In the genomic region with DNA sequence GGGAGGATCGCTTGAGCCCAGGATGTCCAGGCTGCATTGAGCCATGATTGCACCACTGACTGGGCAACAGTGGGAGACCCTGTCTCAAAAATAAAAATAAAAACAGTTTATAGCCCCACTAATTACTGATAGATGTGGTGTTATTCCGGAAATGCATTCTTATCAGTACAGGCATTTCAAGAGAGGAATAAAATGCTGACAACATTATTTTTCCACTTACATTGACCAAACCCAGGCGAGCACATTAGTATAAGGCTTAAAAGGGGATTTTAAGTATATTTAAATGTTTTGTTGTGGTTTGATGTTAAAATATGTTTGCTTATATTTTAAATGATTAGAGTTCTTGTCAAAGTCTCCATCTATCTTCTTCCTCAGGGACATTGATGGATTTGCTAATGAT, we compare ENCODE assay signal across 11 cellular contexts.
"Had no signal": no experiment of that assay in that cellular context is flagged by ENCODE, and none has a peak within 500 bp of the region (broad histone marks: within the 10 kb centered on the region; RNA-seq: fewer than 3 reads in every experiment).

No MANE protein-coding gene starts in this region.

- H3K27ac ChIP-seq: GM23248 had no signal

- H3K4me3 ChIP-seq: GM23248, GM23338, HAP-1 had no signal

- H3K9me3 ChIP-seq: HAP-1 had no signal

- ATAC-seq: GM23338, HCT116 had no signal

- H3K9ac ChIP-seq: GM23248 had no signal

- H3K36me3 ChIP-seq: HAP-1 had no signal

- FAIRE-seq: H1, H54 had no signal

- DNase-seq: GM23248, GOT3, H7, H9, HCEC 1CT, HFFc6 had no signal

- H3K4me2 ChIP-seq: GM23338 had no signal

- H2AFZ ChIP-seq: GM23248, GM23338 had no signal

- H3K4me1 ChIP-seq: HAP-1 had no signal
